In genomic region chr6:159875194-159875593, GRCh38 we compare ENCODE assay signal across 18 cellular contexts. TPM values are rescaled to one million over a fixed set of nuclear protein-coding genes. Genes with fewer than 3 reads are reported as not detected.
DNase-seq lines count a peak whose midpoint lies in the region; ATAC-seq, FAIRE-seq and TF ChIP-seq lines count a peak whose summit lies in the region.
"Had no signal": no experiment of that assay in that cellular context is flagged by ENCODE, and none has a peak within 500 bp of the region (broad histone marks: within the 10 kb centered on the region; RNA-seq: fewer than 3 reads in every experiment).

No MANE protein-coding gene starts in this region.

- H3K4me1 Mint-ChIP-seq in natural killer cell treated with Interleukin-12 subunit alpha and Interleukin-12 subunit beta and Interleukin-15 and Interleukin-18, amount 100 ng/mL, for 72 hours (ENCODE audit: low read depth in 2 of 2), result peaks cover 4 to 7% of the 10 kb centered on the region in 2 donors

- TF ChIP-seq RAD21 in H1 (IDR thresholded peaks at IDR 0.05 in 1 of 2, conservative IDR thresholded peaks at IDR 0.05 in 1 of 2; ENCODE audit: low read depth in 2 of 2, low read length in 2 of 2), result no peak

- no peak overlapping the region for H3K27ac Mint-ChIP-seq in natural killer cell treated with Interleukin-12 subunit alpha and Interleukin-12 subunit beta and Interleukin-15 and Interleukin-18, amount 100 ng/mL, for 72 hours

- CTCF ChIA-PET in H1 (lab: Charles Lee; ENCODE audit: partially characterized antibody), result interaction anchor here (0.9 kb wide), 1 partner anchor 580 kb away, joined by 3 read pairs; no protein-coding TSS in a partner anchor

- H3K9ac ChIP-seq in H1 (replicated peaks in 1 of 4; ENCODE audit: extremely low read depth in 1 of 4, low read depth in 3 of 4, low read length in 3 of 4), result no peak overlapping the region
- H3K9ac ChIP-seq: KMS-11 had no signal

- TF ChIP-seq POLR2A in H1 (IDR thresholded peaks at IDR 0.05; ENCODE audit: control extremely low read depth in 1 of 2, low read depth in 2 of 2, low read length in 2 of 2), result no peak

- H3K4me1 ChIP-seq in H1 (replicated peaks in 1 of 4; ENCODE audit: control insufficient read depth in 3 of 4, insufficient read depth in 4 of 4, low read length in 3 of 4), result peaks cover 0 to 7% (median 4%) of the 10 kb centered on the region in 4 experiments; a peak in 5 of 7 replicates
- H3K4me1 ChIP-seq: gastroesophageal sphincter had no signal

- H4K5ac ChIP-seq in H1 (ENCODE audit: insufficient read length, low read depth, low read length), result no peak overlapping the region

- no peak overlapping the region for H3K18ac ChIP-seq in H1 (ENCODE audit: extremely low read depth, low read length)

- peak; percentile 55 for ATAC-seq in GM21737 (IDR thresholded peaks at IDR 0.05; ENCODE audit: unreplicated experiment)
- ATAC-seq in natural killer cell treated with Interleukin-12 subunit alpha and Interleukin-12 subunit beta and Interleukin-15 and Interleukin-18, amount 100 ng/mL, for 72 hours, result no peak
- ATAC-seq: gastroesophageal sphincter had no signal

- no peak overlapping the region for H2BK12ac ChIP-seq in H1 (ENCODE audit: low read depth, low read length)

- POLR2A ChIA-PET in H1 (lab: Charles Lee; ENCODE audit: partially characterized antibody), result no interaction called here

- no peaks in the 10 kb centered on the region for H3K79me1 ChIP-seq in H1 (ENCODE audit: low read depth, low read length)

- no peak overlapping the region for H4K91ac ChIP-seq in H1 (replicated peaks; ENCODE audit: insufficient read length, low read length)

- no peak overlapping the region for H2BK5ac ChIP-seq in H1 (ENCODE audit: low read depth, low read length)

- no peak overlapping the region for H3K4ac ChIP-seq in H1 (replicated peaks; ENCODE audit: insufficient read length, low read depth, low read length)

- H2AFZ ChIP-seq in H1 (ENCODE audit: low read length), result no peak overlapping the region

- H3K4me3 ChIP-seq in H1 (ENCODE audit: extremely low read depth in 1 of 4, insufficient read depth in 2 of 4, low read depth in 3 of 4, low read length in 4 of 4), result no peak overlapping the region
- H3K4me3 ChIP-seq: gastroesophageal sphincter, ovary had no signal

- DNase-seq in COLO668 (lab: John Stamatoyannopoulos, UW; ENCODE audit: unreplicated experiment), result peak; percentile 55
- peak; percentile 82 for DNase-seq in NCI-H1436 (lab: John Stamatoyannopoulos, UW)
- DNase-seq in H1 (ENCODE audit: low read depth in 1 of 2, low spot score in 2 of 2), result no peak
- DNase-seq in activated naive CD4-positive, alpha-beta T cell treated with Interleukin-2 at 50 U/mL for 16 hours, result no peak
- no peak for DNase-seq in natural killer cell treated with Interleukin-12 subunit alpha and Interleukin-12 subunit beta and Interleukin-15 and Interleukin-18, amount 100 ng/mL, for 72 hours (ENCODE audit: low spot score)
- DNase-seq in NCI-H524 treated with DMSO at 0.1 percent for 48 hours (lab: John Stamatoyannopoulos, UW), result no peak
- no peak for DNase-seq in stimulated activated CD4-positive, alpha-beta T cell treated with anti-CD3 and anti-CD28 coated beads, Interleukin-4, amount 100 ng/mL, for 1 hour
- DNase-seq: activated effector memory CD4-positive, alpha-beta T cell treated with Interleukin-2 at 50 U/mL for 16 hours; kidney glomerular epithelial cell; NCI-H1694 had no signal

- no peaks in the 10 kb centered on the region for H3K27me3 ChIP-seq in H1 (replicated peaks in 1 of 4; ENCODE audit: control insufficient read depth in 3 of 4, extremely low read depth in 1 of 4, insufficient read depth in 3 of 4, low read length in 3 of 4)
- H3K27me3 ChIP-seq: ovary had no signal

- no peak overlapping the region for H3K27ac ChIP-seq in H1 (ENCODE audit: low read depth, low read length)
- H3K27ac ChIP-seq: gastroesophageal sphincter, KMS-11, ovary had no signal

- H3K4me3 Mint-ChIP-seq in natural killer cell treated with Interleukin-12 subunit alpha and Interleukin-12 subunit beta and Interleukin-15 and Interleukin-18, amount 100 ng/mL, for 72 hours, result no peak overlapping the region

- no peaks in the 10 kb centered on the region for H4K20me1 ChIP-seq in H1 (replicated peaks in 1 of 2; ENCODE audit: control insufficient read depth in 1 of 2, insufficient read depth in 2 of 2, low read length in 2 of 2)

- no peaks in the 10 kb centered on the region for H3K23me2 ChIP-seq in H1 (ENCODE audit: low read depth, low read length)

- no peaks in the 10 kb centered on the region for H3K36me3 Mint-ChIP-seq in natural killer cell treated with Interleukin-12 subunit alpha and Interleukin-12 subunit beta and Interleukin-15 and Interleukin-18, amount 100 ng/mL, for 72 hours

- no peak overlapping the region for H2AK5ac ChIP-seq in H1 (ENCODE audit: low read depth, low read length)

- H3K56ac ChIP-seq in H1 (replicated peaks; ENCODE audit: insufficient read length, low read depth, low read length), result no peak overlapping the region

- no peaks in the 10 kb centered on the region for H3K9me3 Mint-ChIP-seq in natural killer cell treated with Interleukin-12 subunit alpha and Interleukin-12 subunit beta and Interleukin-15 and Interleukin-18, amount 100 ng/mL, for 72 hours

- H4K8ac ChIP-seq in H1 (ENCODE audit: extremely low read depth, insufficient read depth, low read length), result no peak overlapping the region

- TF ChIP-seq EP300 in H1 (IDR thresholded peaks at IDR 0.05; ENCODE audit: borderline replicate concordance in 1 of 2, low read depth in 2 of 2, low read length in 2 of 2), result no peak

- H3K79me2 ChIP-seq in H1 (ENCODE audit: control insufficient read depth in 1 of 2, insufficient read depth in 2 of 2, low read length in 2 of 2), result no peaks in the 10 kb centered on the region

- FAIRE-seq in H1 (lab: Jason Lieb, UNC), result peak; percentile 52
- FAIRE-seq: endothelial cell of umbilical vein had no signal

- H3K14ac ChIP-seq in H1 (ENCODE audit: insufficient read length), result no peak overlapping the region

- peaks cover 0 to 3% of the 10 kb centered on the region in 2 donors for H3K27me3 Mint-ChIP-seq in natural killer cell treated with Interleukin-12 subunit alpha and Interleukin-12 subunit beta and Interleukin-15 and Interleukin-18, amount 100 ng/mL, for 72 hours

- H3K4me2 ChIP-seq in H1 (ENCODE audit: insufficient read depth in 1 of 2, low read depth in 2 of 2, low read length in 2 of 2), result peak overlapping the region; percentile 26 to 45; a peak in 2 of 4 replicates
- H3K4me2 ChIP-seq: KMS-11 had no signal

- 31% methylated on average over 4 of the region's 4 CpGs; no CpG with 5 or more reads in 1 of the 2 experiments for WGBS in H1 (ENCODE audit: extremely low coverage in 1 of 2, insufficient coverage in 1 of 2, insufficient read length in 1 of 2, insufficient replicate concordance in 2 of 2, low coverage in 1 of 2, low lambda C conversion rate in 2 of 2, missing lambda C conversion rate in 1 of 2), 2 experiments

- TF ChIP-seq CTCF in H1 (IDR thresholded peaks at IDR 0.05; ENCODE audit: control extremely low read depth in 1 of 3, insufficient read depth in 1 of 3, low read depth in 1 of 3, low read length in 3 of 3), result no peak

- no peaks in the 10 kb centered on the region for H3K36me3 ChIP-seq in H1 (ENCODE audit: control insufficient read depth in 2 of 4, insufficient read depth in 4 of 4, low read length in 3 of 4)
- H3K36me3 ChIP-seq: gastroesophageal sphincter, ovary had no signal

- H2BK15ac ChIP-seq in H1 (ENCODE audit: low read length), result no peak overlapping the region

- no peak overlapping the region for H3K23ac ChIP-seq in H1 (ENCODE audit: insufficient read length)

- H2BK20ac ChIP-seq in H1 (ENCODE audit: low read length), result no peak overlapping the region

- H2BK120ac ChIP-seq in H1 (replicated peaks; ENCODE audit: low read depth, low read length), result no peak overlapping the region

- H3K9me3 ChIP-seq in H1 (ENCODE audit: insufficient read depth in 2 of 2, low read depth in 1 of 2, low read length in 1 of 2), result no peaks in the 10 kb centered on the region
- H3K9me3 ChIP-seq: gastroesophageal sphincter, ovary had no signal

TF ChIP-seq in H1, 55 proteins besides CTCF, POLR2A, EP300 and RAD21:
- TF ChIP-seq SIX5 (IDR thresholded peaks at IDR 0.05; ENCODE audit: low read depth, low read length), result no peak
- TF ChIP-seq SIN3A (conservative IDR thresholded peaks at IDR 0.05 in 1 of 2, IDR thresholded peaks at IDR 0.05 in 1 of 2; ENCODE audit: low read depth in 1 of 2, low read length in 2 of 2), result peak in 1 of 2 experiments; percentile 48; a peak in 1 of 4 replicates
- TF ChIP-seq ASH2L (IDR thresholded peaks at IDR 0.05; ENCODE audit: low read length), result peak; percentile 47
- peak; percentile 28; the same call in 1 of the 2 replicates for TF ChIP-seq ZNF274 (IDR thresholded peaks at IDR 0.05; ENCODE audit: borderline replicate concordance, extremely low read depth, low read length)

RNA-seq across cellular contexts. Expression of gene MAS1, which starts 15.6 kb away (rescaled TPM):
- total RNA-seq in H1 (2021; fragmentation: NEBNext Ultra II Directional; extraction: Animal tissue kit (Norgen Biotek cat#: 25700)), result not detected in 2 replicates
- 0.02 TPM in 1 of 2 replicates, not detected in the other for polyA plus RNA-seq in H1 (2011; rRNA removed)
- not detected for polyA plus RNA-seq in H1 (2011; cell fraction: cytosol; rRNA removed)
- polyA plus RNA-seq in H1 (2011; cell fraction: nucleus; rRNA removed), result not detected
- 0.03 TPM in 3 of 4 replicates, not detected in the other for polyA plus RNA-seq in H1 (2012, experiment 1 of 2)
- not detected for polyA plus RNA-seq in H1 (2012, experiment 2 of 2)
- polyA plus RNA-seq in H1 (2013, experiment 1 of 2), result 0.04 TPM
- polyA plus RNA-seq in H1 (2013, experiment 2 of 2), result 0.06 TPM
- not detected in 2 replicates for polyA minus RNA-seq in H1 (2011; rRNA and poly(A)+ RNA removed)
- polyA minus RNA-seq in H1 (2011; cell fraction: cytosol; rRNA and poly(A)+ RNA removed), result not detected
- polyA minus RNA-seq in H1 (2011; cell fraction: nucleus; rRNA and poly(A)+ RNA removed), result not detected
- under 1 TPM in 1 of 2 donors, not detected in 1; 0.02 TPM for total RNA-seq in natural killer cell treated with Interleukin-12 subunit alpha and Interleukin-12 subunit beta and Interleukin-15 and Interleukin-18, amount 100 ng/mL, for 72 hours
- total RNA-seq: activated CD8-positive, alpha-beta memory T cell treated with anti-CD3 and anti-CD28 coated beads for 36 hours; endothelial cell of umbilical vein; gastroesophageal sphincter; mucosa of gallbladder; SK-MEL-5 had no signal
- polyA plus RNA-seq: endothelial cell of umbilical vein had no signal

Comparison
In these comparisons a context has a peak if more than half of its experiments do, and no peak if none do; other contexts are left out.
1. DNase-seq: peak in COLO668 (single experiment) and NCI-H1436 (single experiment); none in H1 (0 of 2), activated naive CD4-positive, alpha-beta T cell treated with Interleukin-2 at 50 U/mL for 16 hours (single experiment), natural killer cell treated with Interleukin-12 subunit alpha and Interleukin-12 subunit beta and Interleukin-15 and Interleukin-18, amount 100 ng/mL, for 72 hours (single experiment), NCI-H524 treated with DMSO at 0.1 percent for 48 hours (single experiment) and stimulated activated CD4-positive, alpha-beta T cell treated with anti-CD3 and anti-CD28 coated beads, Interleukin-4, amount 100 ng/mL, for 1 hour (single experiment).